Comparison of ENCODE assay signal across 1 cellular context in genomic region chr21:20822559-20823133, GRCh38.
TF ChIP-seq lines count a peak whose summit lies in the region.

No MANE protein-coding gene starts in this region.

TF ChIP-seq in GM12891, 5 proteins besides CTCF, POLR2A, EP300 and RAD21 (continued from another document):
- TF ChIP-seq POU2F2 (IDR thresholded peaks at IDR 0.05; ENCODE audit: low read depth, low read length), result no peak
TF ChIP-seq in GM12891: peak in this region for 0.
